ENCODE assay signal across 15 cellular contexts in genomic region chr16:58503166-58503862, GRCh38.
"Had no signal": no experiment of that assay in that cellular context is flagged by ENCODE, and none has a peak within 500 bp of the region (broad histone marks: within the 10 kb centered on the region; RNA-seq: fewer than 3 reads in every experiment).

No MANE protein-coding gene starts in this region.

- ATAC-seq: activated CD4-positive, alpha-beta T cell treated with anti-CD3 and anti-CD28 coated beads for 36 hours; activated CD8-positive, alpha-beta memory T cell treated with anti-CD3 and anti-CD28 coated beads, Interleukin-2, amount 10 ng/mL, durations not matched to agents 7 days and 5 days; gastrocnemius medialis; left lung; natural killer cell treated with Interleukin-12 subunit alpha and Interleukin-12 subunit beta and Interleukin-15 and Interleukin-18, amount 100 ng/mL, for 72 hours; psoas muscle; sciatic nerve; stimulated activated memory B cell treated with anti-CD40 and anti-IgM and Interleukin-4, amounts not matched to agents 10 μg/mL and 1 μg/mL and 100 μg/mL, for 72 hours had no signal

- H3K4me1 ChIP-seq: psoas muscle had no signal

- H3K27ac Mint-ChIP-seq: activated CD4-positive, alpha-beta memory T cell treated with anti-CD3 and anti-CD28 coated beads for 36 hours; activated CD4-positive, alpha-beta T cell treated with anti-CD3 and anti-CD28 coated beads for 36 hours; activated CD8-positive, alpha-beta memory T cell treated with anti-CD3 and anti-CD28 coated beads, Interleukin-2, amount 10 ng/mL, durations not matched to agents 7 days and 5 days; activated naive CD8-positive, alpha-beta T cell treated with anti-CD3 and anti-CD28 coated beads, Interleukin-2, amount 10 ng/mL, durations not matched to agents 7 days and 5 days; natural killer cell treated with Interleukin-12 subunit alpha and Interleukin-12 subunit beta and Interleukin-15 and Interleukin-18, amount 100 ng/mL, for 72 hours; stimulated activated memory B cell treated with anti-CD40 and anti-IgM and Interleukin-4, amounts not matched to agents 10 μg/mL and 1 μg/mL and 100 μg/mL, for 72 hours had no signal

- H3K27me3 ChIP-seq: thyroid gland had no signal

- H3K4me3 ChIP-seq: gastrocnemius medialis, left lung, psoas muscle, thyroid gland had no signal

- H3K4me3 Mint-ChIP-seq: activated CD4-positive, alpha-beta memory T cell treated with anti-CD3 and anti-CD28 coated beads for 36 hours; activated CD4-positive, alpha-beta T cell treated with anti-CD3 and anti-CD28 coated beads for 36 hours; activated CD8-positive, alpha-beta memory T cell treated with anti-CD3 and anti-CD28 coated beads, Interleukin-2, amount 10 ng/mL, durations not matched to agents 7 days and 5 days; activated naive CD8-positive, alpha-beta T cell treated with anti-CD3 and anti-CD28 coated beads, Interleukin-2, amount 10 ng/mL, durations not matched to agents 7 days and 5 days; natural killer cell treated with Interleukin-12 subunit alpha and Interleukin-12 subunit beta and Interleukin-15 and Interleukin-18, amount 100 ng/mL, for 72 hours; stimulated activated memory B cell treated with anti-CD40 and anti-IgM and Interleukin-4, amounts not matched to agents 10 μg/mL and 1 μg/mL and 100 μg/mL, for 72 hours had no signal

- H3K36me3 Mint-ChIP-seq: activated CD4-positive, alpha-beta memory T cell treated with anti-CD3 and anti-CD28 coated beads for 36 hours; activated CD8-positive, alpha-beta memory T cell treated with anti-CD3 and anti-CD28 coated beads, Interleukin-2, amount 10 ng/mL, durations not matched to agents 7 days and 5 days; activated naive CD8-positive, alpha-beta T cell treated with anti-CD3 and anti-CD28 coated beads, Interleukin-2, amount 10 ng/mL, durations not matched to agents 7 days and 5 days; natural killer cell treated with Interleukin-12 subunit alpha and Interleukin-12 subunit beta and Interleukin-15 and Interleukin-18, amount 100 ng/mL, for 72 hours; stimulated activated memory B cell treated with anti-CD40 and anti-IgM and Interleukin-4, amounts not matched to agents 10 μg/mL and 1 μg/mL and 100 μg/mL, for 72 hours had no signal

- H3K9me3 Mint-ChIP-seq: activated CD4-positive, alpha-beta memory T cell treated with anti-CD3 and anti-CD28 coated beads for 36 hours; activated naive CD8-positive, alpha-beta T cell treated with anti-CD3 and anti-CD28 coated beads, Interleukin-2, amount 10 ng/mL, durations not matched to agents 7 days and 5 days; natural killer cell treated with Interleukin-12 subunit alpha and Interleukin-12 subunit beta and Interleukin-15 and Interleukin-18, amount 100 ng/mL, for 72 hours; stimulated activated memory B cell treated with anti-CD40 and anti-IgM and Interleukin-4, amounts not matched to agents 10 μg/mL and 1 μg/mL and 100 μg/mL, for 72 hours had no signal

- H3K27ac ChIP-seq: gastrocnemius medialis, left lung, psoas muscle, thyroid gland had no signal

- H3K36me3 ChIP-seq: gastrocnemius medialis, left lung, thyroid gland had no signal

- DNase-seq: activated CD4-positive, alpha-beta T cell treated with anti-CD3 and anti-CD28 coated beads for 36 hours; activated CD8-positive, alpha-beta memory T cell treated with anti-CD3 and anti-CD28 coated beads, Interleukin-2, amount 10 ng/mL, durations not matched to agents 7 days and 5 days; activated naive CD8-positive, alpha-beta T cell treated with anti-CD3 and anti-CD28 coated beads, Interleukin-2, amount 10 ng/mL, durations not matched to agents 7 days and 5 days; dermis blood vessel endothelial cell; erythroblast; left lung; mesenchymal stem cell; psoas muscle; T-helper 2 cell; thyroid gland had no signal

- H3K9me3 ChIP-seq: gastrocnemius medialis, left lung, psoas muscle, thyroid gland had no signal
